In genomic region chr2:62217421-62217820, GRCh38 we compare ENCODE assay signal across 14 cellular contexts. TPM values are rescaled to one million over a fixed set of nuclear protein-coding genes. Genes with fewer than 3 reads are reported as not detected.
DNase-seq lines count a peak whose midpoint lies in the region; ATAC-seq and TF ChIP-seq lines count a peak whose summit lies in the region.
"Had no signal": no experiment of that assay in that cellular context is flagged by ENCODE, and none has a peak within 500 bp of the region (broad histone marks: within the 10 kb centered on the region; RNA-seq: fewer than 3 reads in every experiment).

No MANE protein-coding gene starts in this region.

- TF ChIP-seq CTCF in MCF 10A (IDR thresholded peaks at IDR 0.05; ENCODE audit: unreplicated experiment) (no peak), mammary epithelial cell (conservative IDR thresholded peaks at IDR 0.05 in 1 of 2, IDR thresholded peaks at IDR 0.05 in 1 of 2; ENCODE audit: extremely low read depth in 1 of 2, insufficient read depth in 1 of 2, low read depth in 1 of 2, low read length in 2 of 2) (no peak), esophagus squamous epithelium (IDR thresholded peaks at IDR 0.05) (no peak), osteoblast (IDR thresholded peaks at IDR 0.05; ENCODE audit: extremely low read depth, low read depth, low read length) (no peak), vagina (IDR thresholded peaks at IDR 0.05) (no peak)

- DNase-seq in MCF 10A (ENCODE audit: unreplicated experiment) = no peak
- no peak for DNase-seq in mammary epithelial cell
- no peak for DNase-seq in esophagus squamous epithelium (lab: John Stamatoyannopoulos, UW)
- no peak for DNase-seq in osteoblast (ENCODE audit: insufficient read length, low spot score, missing footprints)
- no peak for DNase-seq in vagina (ENCODE audit: extremely low spot score in 2 of 2)
- DNase-seq in NCI-H2227 treated with DMSO at 0.1 percent for 48 hours (lab: John Stamatoyannopoulos, UW) = no peak
- no peak for DNase-seq in NCI-H1930 (lab: John Stamatoyannopoulos, UW)
- DNase-seq: activated CD4-positive, alpha-beta T cell treated with anti-CD3 and anti-CD28 coated beads for 48 hours; activated gamma-delta T cell; NCI-H1417 treated with DMSO at 0.1 percent for 48 hours; NCI-H524 treated with DMSO at 0.1 percent for 48 hours; T-helper 1 cell; testis had no signal

- CTCF ChIA-PET in MCF 10A (lab: Yijun Ruan, JAX) (no interaction called here), mammary epithelial cell (lab: Charles Lee; ENCODE audit: low non-redundant PET) (no interaction called here)

- H3K4me1 ChIP-seq in mammary epithelial cell (ENCODE audit: insufficient read depth, low read length) (peaks cover 17% of the 10 kb centered on the region), esophagus squamous epithelium (peaks cover 35 to 88% (median 42%) of the 10 kb centered on the region in 3 donors), osteoblast (ENCODE audit: insufficient read depth, low read length) (peaks cover 45% of the 10 kb centered on the region), vagina (peaks cover 79% of the 10 kb centered on the region)

- H3K36me3 ChIP-seq in mammary epithelial cell (ENCODE audit: insufficient read depth, low read length) (peaks cover 3% of the 10 kb centered on the region), esophagus squamous epithelium (peaks cover 0 to 3% (median 0%) of the 10 kb centered on the region in 3 donors), osteoblast (ENCODE audit: insufficient read depth, low read length) (peaks cover 2% of the 10 kb centered on the region), vagina (no peaks in the 10 kb centered on the region)

- H2AFZ ChIP-seq in mammary epithelial cell (ENCODE audit: low read depth, low read length) = no peak overlapping the region
- H2AFZ ChIP-seq in osteoblast (ENCODE audit: low read length) = no peak overlapping the region

- peaks cover 8% of the 10 kb centered on the region for H3K9me3 Mint-ChIP-seq in MCF 10A (ENCODE audit: unreplicated experiment)

- H3K9me3 ChIP-seq in mammary epithelial cell (replicated peaks; ENCODE audit: insufficient read depth, low read length) (no peaks in the 10 kb centered on the region), esophagus squamous epithelium (no peaks in the 10 kb centered on the region), osteoblast (ENCODE audit: low read depth, low read length) (no peaks in the 10 kb centered on the region), vagina (no peaks in the 10 kb centered on the region)
- H3K9me3 ChIP-seq: testis had no signal

- POLR2A ChIA-PET in MCF 10A (lab: Yijun Ruan, JAX) = no interaction called here

- BruUV-seq in MCF 10A (replicated peaks; lab: Mats Ljungman, UMichigan) (no TSS peak), mammary epithelial cell (replicated peaks; lab: Mats Ljungman, UMichigan) (no TSS peak)

- H3K27me3 Mint-ChIP-seq in MCF 10A (ENCODE audit: insufficient read depth, unreplicated experiment) = no peaks in the 10 kb centered on the region

- H3K9ac ChIP-seq in mammary epithelial cell (ENCODE audit: insufficient read depth, low read length) = no peak overlapping the region

- H3K36me3 Mint-ChIP-seq in MCF 10A (ENCODE audit: insufficient read depth, unreplicated experiment) = peaks cover 2% of the 10 kb centered on the region

- H4K20me1 ChIP-seq in mammary epithelial cell (ENCODE audit: insufficient read depth, low read length) (no peaks in the 10 kb centered on the region), osteoblast (ENCODE audit: insufficient read depth, low read length) (peaks cover 8% of the 10 kb centered on the region)

- H3K27me3 ChIP-seq in mammary epithelial cell (ENCODE audit: insufficient read depth, low read length) (no peaks in the 10 kb centered on the region), esophagus squamous epithelium (no peaks in the 10 kb centered on the region), osteoblast (ENCODE audit: insufficient read depth, low read length) (no peaks in the 10 kb centered on the region), vagina (no peaks in the 10 kb centered on the region)
- H3K27me3 ChIP-seq: testis had no signal

- H3K27ac Mint-ChIP-seq in MCF 10A (ENCODE audit: low read depth, unreplicated experiment) = peak overlapping the region; percentile 61

- no peak overlapping the region for H3K27ac ChIP-seq in mammary epithelial cell (ENCODE audit: insufficient read depth, low read depth, low read length)
- H3K27ac ChIP-seq in esophagus squamous epithelium = peak overlapping the region in 3 of 4 donors; percentile 47 to 74 (median 74)
- peak overlapping the region; percentile 88 for H3K27ac ChIP-seq in osteoblast (ENCODE audit: low read depth, low read length)
- H3K27ac ChIP-seq in vagina = peak overlapping the region; percentile 87

- H3K4me2 ChIP-seq in mammary epithelial cell (ENCODE audit: insufficient read depth, low read depth, low read length) (no peak overlapping the region), osteoblast (ENCODE audit: insufficient read depth, low read length) (peak overlapping the region; percentile 37)

- peaks cover 40% of the 10 kb centered on the region for H3K4me1 Mint-ChIP-seq in MCF 10A (ENCODE audit: insufficient read depth, unreplicated experiment)

- intact Hi-C loops in MCF 10A (cut with micrococcal nuclease) (no loop called here), mammary epithelial cell (cut with micrococcal nuclease) (no loop called here), esophagus squamous epithelium (cut with DNase I) (no loop called here), vagina (cut with DNase I) (no loop called here)

- dilution Hi-C loops in mammary epithelial cell (cut with HindIII; ENCODE audit: low sequenced_read_pairs) = no loop called here

- 76% methylated on average over 9 of the region's 10 CpGs for WGBS in mammary epithelial cell (ENCODE audit: low coverage, missing lambda C conversion rate)
- 84 to 90% methylated on average over 8 to 10 of the region's 10 CpGs for WGBS in esophagus squamous epithelium, 2 donors

- peaks cover 100% of the 10 kb centered on the region for H3K79me2 ChIP-seq in mammary epithelial cell (ENCODE audit: insufficient read depth, low read length)
- peaks cover 88% of the 10 kb centered on the region for H3K79me2 ChIP-seq in osteoblast (ENCODE audit: insufficient read depth, low read length)

- no peak for TF ChIP-seq POLR2A in esophagus squamous epithelium (IDR thresholded peaks at IDR 0.05)
- no peak for TF ChIP-seq POLR2A in vagina (IDR thresholded peaks at IDR 0.05)

- H3K4me3 ChIP-seq in mammary epithelial cell (replicated peaks in 1 of 3; ENCODE audit: insufficient read depth in 1 of 3, low read depth in 2 of 3, low read length in 3 of 3) (no peak overlapping the region), esophagus squamous epithelium (no peak overlapping the region), osteoblast (ENCODE audit: insufficient read depth, low read length) (peak overlapping the region; percentile 6), vagina (no peak overlapping the region)
- H3K4me3 ChIP-seq: testis had no signal

- H3K4me3 Mint-ChIP-seq in MCF 10A (ENCODE audit: unreplicated experiment) = no peak overlapping the region

- ATAC-seq in GM19035 (IDR thresholded peaks at IDR 0.05; ENCODE audit: unreplicated experiment) = no peak

- in situ Hi-C loops in mammary epithelial cell (cut with MboI; ENCODE audit: low sequenced_read_pairs in 2 of 2) = no loop called here

RNA-seq across cellular contexts. Expression of gene B3GNT2, which starts 21.5 kb away (rescaled TPM):
- total RNA-seq in MCF 10A (2022) (12.3 and 15.3 TPM in 2 replicates), mammary epithelial cell (10 to 100 TPM; 35.2 to 44.8 TPM), esophagus squamous epithelium (10 to 100 TPM; 22.3 to 41.9 (median 33.5) TPM), osteoblast (19.2 and 21.7 TPM in 2 replicates), vagina (18.9 TPM)
- 21.2 TPM for polyA plus RNA-seq in mammary epithelial cell
- 32.4 TPM for polyA minus RNA-seq in mammary epithelial cell
